19 cellular contexts compared by ENCODE assay signal in genomic region chr2:208112969-208113368, GRCh38. TPM values are rescaled to one million over a fixed set of nuclear protein-coding genes. Genes with fewer than 3 reads are reported as not detected.
DNase-seq lines count a peak whose midpoint lies in the region; TF ChIP-seq lines count a peak whose summit lies in the region.
"Had no signal": no experiment of that assay in that cellular context is flagged by ENCODE, and none has a peak within 500 bp of the region (broad histone marks: within the 10 kb centered on the region; RNA-seq: fewer than 3 reads in every experiment).

No MANE protein-coding gene starts in this region.

- TF ChIP-seq CTCF in endothelial cell (IDR thresholded peaks at IDR 0.05; ENCODE audit: unreplicated experiment), result no peak
- no peak for TF ChIP-seq CTCF in type B pancreatic cell (conservative IDR thresholded peaks at IDR 0.05)

- H3K27ac Mint-ChIP-seq in endothelial cell (ENCODE audit: unreplicated experiment) (no peak overlapping the region), type B pancreatic cell (no peak overlapping the region)
- H3K27ac Mint-ChIP-seq: activated naive CD8-positive, alpha-beta T cell treated with anti-CD3 and anti-CD28 coated beads, Interleukin-2, amount 10 ng/mL, durations not matched to agents 7 days and 5 days had no signal

- H3K4me1 Mint-ChIP-seq in endothelial cell (ENCODE audit: unreplicated experiment) (peaks cover 6% of the 10 kb centered on the region), type B pancreatic cell (ENCODE audit: unreplicated experiment) (peaks cover 16% of the 10 kb centered on the region)
- H3K4me1 Mint-ChIP-seq: activated naive CD8-positive, alpha-beta T cell treated with anti-CD3 and anti-CD28 coated beads, Interleukin-2, amount 10 ng/mL, durations not matched to agents 7 days and 5 days; CD8-positive, alpha-beta memory T cell had no signal

- H3K27me3 Mint-ChIP-seq in endothelial cell (ENCODE audit: unreplicated experiment) (no peaks in the 10 kb centered on the region), type B pancreatic cell (peaks cover 12% of the 10 kb centered on the region)

- H3K4me3 Mint-ChIP-seq in endothelial cell (ENCODE audit: unreplicated experiment) (peak overlapping the region; percentile 81), type B pancreatic cell (peak overlapping the region; percentile 75)
- H3K4me3 Mint-ChIP-seq: activated naive CD8-positive, alpha-beta T cell treated with anti-CD3 and anti-CD28 coated beads, Interleukin-2, amount 10 ng/mL, durations not matched to agents 7 days and 5 days; CD8-positive, alpha-beta memory T cell had no signal

- no peaks in the 10 kb centered on the region for H3K36me3 Mint-ChIP-seq in endothelial cell (ENCODE audit: low read depth, unreplicated experiment)
- H3K36me3 Mint-ChIP-seq in type B pancreatic cell, result no peaks in the 10 kb centered on the region
- H3K36me3 Mint-ChIP-seq: activated naive CD8-positive, alpha-beta T cell treated with anti-CD3 and anti-CD28 coated beads, Interleukin-2, amount 10 ng/mL, durations not matched to agents 7 days and 5 days; CD8-positive, alpha-beta memory T cell had no signal

- H3K9me3 Mint-ChIP-seq in endothelial cell (ENCODE audit: unreplicated experiment) (no peaks in the 10 kb centered on the region), type B pancreatic cell (peaks cover 4% of the 10 kb centered on the region)
- H3K9me3 Mint-ChIP-seq: activated naive CD8-positive, alpha-beta T cell treated with anti-CD3 and anti-CD28 coated beads, Interleukin-2, amount 10 ng/mL, durations not matched to agents 7 days and 5 days had no signal

- DNase-seq in NCI-H2081 (lab: John Stamatoyannopoulos, UW) (peak; percentile 25 to 56), NCI-H2081 treated with DMSO at 0.1 percent for 48 hours (lab: John Stamatoyannopoulos, UW) (no peak), NCI-H345 (lab: John Stamatoyannopoulos, UW) (peak; percentile 78), endothelial cell (ENCODE audit: low spot score) (no peak), type B pancreatic cell (ENCODE audit: extremely low spot score, unreplicated experiment) (peak; percentile 45), UCSD-AML1 (lab: John Stamatoyannopoulos, UW; ENCODE audit: unreplicated experiment) (no peak), NOMO-1 treated with dmso at 0.1 percent for 144 hours (lab: John Stamatoyannopoulos, UW; ENCODE audit: unreplicated experiment) (no peak)
- no peak for DNase-seq in NK-92 treated with Interleukin-12 subunit alpha and Interleukin-12 subunit beta, amount 100 ng/mL, for 24 hours (lab: John Stamatoyannopoulos, UW)
- DNase-seq: activated CD4-positive, CD25-positive, alpha-beta regulatory T cell; activated naive CD8-positive, alpha-beta T cell treated with anti-CD3 and anti-CD28 coated beads, Interleukin-2, amount 10 ng/mL, durations not matched to agents 7 days and 5 days; activated T-cell treated with anti-CD3 and anti-CD28 coated beads for 4 hours; CD8-positive, alpha-beta memory T cell; cerebellar nuclear complex; head of caudate nucleus; Karpas-422; NCI-H774; occipital lobe; small intestine had no signal

RNA-seq across cellular contexts. Expression of gene CRYGD, which starts 11.4 kb away (rescaled TPM):
- total RNA-seq in endothelial cell (ENCODE audit: unreplicated experiment) (not detected), type B pancreatic cell (ENCODE audit: low replicate concordance) (not detected in 2 replicates)
- total RNA-seq: activated naive CD8-positive, alpha-beta T cell treated with anti-CD3 and anti-CD28 coated beads, Interleukin-2, amount 10 ng/mL, durations not matched to agents 7 days and 5 days; CD8-positive, alpha-beta memory T cell; lung had no signal

RNA-seq across cellular contexts. Expression of gene CRYGC, which starts 16.7 kb away (rescaled TPM):
- not detected for total RNA-seq in endothelial cell (ENCODE audit: unreplicated experiment)
- total RNA-seq in type B pancreatic cell (ENCODE audit: low replicate concordance), result not detected in 2 replicates
- total RNA-seq: activated naive CD8-positive, alpha-beta T cell treated with anti-CD3 and anti-CD28 coated beads, Interleukin-2, amount 10 ng/mL, durations not matched to agents 7 days and 5 days; CD8-positive, alpha-beta memory T cell; lung; occipital lobe had no signal

RNA-seq across cellular contexts. Expression of gene CRYGB, which starts 33.0 kb away (rescaled TPM):
- total RNA-seq in endothelial cell (ENCODE audit: unreplicated experiment) (not detected), type B pancreatic cell (ENCODE audit: low replicate concordance) (not detected in 2 replicates)
- total RNA-seq: activated naive CD8-positive, alpha-beta T cell treated with anti-CD3 and anti-CD28 coated beads, Interleukin-2, amount 10 ng/mL, durations not matched to agents 7 days and 5 days; CD8-positive, alpha-beta memory T cell; lung; occipital lobe had no signal

RNA-seq across cellular contexts. Expression of gene CRYGA, which starts 50.4 kb away (rescaled TPM):
- total RNA-seq in endothelial cell (ENCODE audit: unreplicated experiment) (not detected), type B pancreatic cell (ENCODE audit: low replicate concordance) (not detected in 2 replicates)
- total RNA-seq: activated naive CD8-positive, alpha-beta T cell treated with anti-CD3 and anti-CD28 coated beads, Interleukin-2, amount 10 ng/mL, durations not matched to agents 7 days and 5 days; CD8-positive, alpha-beta memory T cell; lung; occipital lobe had no signal

Comparison
In these comparisons a context has a peak if more than half of its experiments do, and no peak if none do; other contexts are left out.
1. DNase-seq: peak in NCI-H2081 (2 of 2), NCI-H345 (single experiment) and type B pancreatic cell (single experiment); none in NCI-H2081 treated with DMSO at 0.1 percent for 48 hours (single experiment), endothelial cell (single experiment), UCSD-AML1 (single experiment), NOMO-1 treated with dmso at 0.1 percent for 144 hours (single experiment) and NK-92 treated with Interleukin-12 subunit alpha and Interleukin-12 subunit beta, amount 100 ng/mL, for 24 hours (single experiment).